20 cellular contexts compared by ENCODE assay signal in genomic region chr5:12110629-12111028, GRCh38.
DNase-seq lines count a peak whose midpoint lies in the region; ATAC-seq, FAIRE-seq and TF ChIP-seq lines count a peak whose summit lies in the region.
"Had no signal": no experiment of that assay in that cellular context is flagged by ENCODE, and none has a peak within 500 bp of the region (broad histone marks: within the 10 kb centered on the region; RNA-seq: fewer than 3 reads in every experiment).

No MANE protein-coding gene starts in this region.

- H3K4me2 ChIP-seq in OCI-LY7 (ENCODE audit: low read length): no peak overlapping the region
- H3K4me2 ChIP-seq: A549, GM23338 had no signal

- H3K36me3 ChIP-seq in small intestine (ENCODE audit: control insufficient read depth in 2 of 2, insufficient read depth in 2 of 2, low read length in 2 of 2) (no peaks in the 10 kb centered on the region), OCI-LY7 (ENCODE audit: insufficient read depth, low read length) (no peaks in the 10 kb centered on the region)

- no peak for ATAC-seq in GM18870 (IDR thresholded peaks at IDR 0.05; ENCODE audit: unreplicated experiment)
- ATAC-seq: A549, GM23338, K562 had no signal

- CTCF ChIA-PET in OCI-LY7 (lab: Charles Lee; ENCODE audit: unreplicated experiment): no interaction called here

- in situ Hi-C loops in Caki2 (cut with HindIII; ENCODE audit: low pct_unique_long_range_greater_than_20kb, low sequenced_read_pairs): no loop called here

- 13 to 60% (median 31%) methylated on average over 3 of the region's 3 CpGs for WGBS in small intestine, 3 donors

- intact Hi-C loops in OCI-LY7 (cut with micrococcal nuclease; ENCODE audit: unreplicated experiment): no loop called here

- POLR2A ChIA-PET in OCI-LY7 (lab: Charles Lee): no interaction called here

- no peaks in the 10 kb centered on the region for H3K27me3 ChIP-seq in small intestine (ENCODE audit: control insufficient read depth in 2 of 2, insufficient read depth in 2 of 2, low read length in 2 of 2)

- H3K27ac ChIP-seq in small intestine (ENCODE audit: low read depth in 1 of 2, low read length in 1 of 2) (no peak overlapping the region), OCI-LY7 (ENCODE audit: low read depth, low read length, poor library complexity, severe bottlenecking) (no peak overlapping the region)
- H3K27ac ChIP-seq: A549, C4-2B had no signal

- H3K9me3 ChIP-seq in small intestine (ENCODE audit: control insufficient read depth, low read depth) (no peaks in the 10 kb centered on the region), OCI-LY7 (ENCODE audit: low read length) (no peaks in the 10 kb centered on the region)
- H3K9me3 ChIP-seq: A549 had no signal

- peak; percentile 2 for DNase-seq in Caki2 (ENCODE audit: low read depth)
- DNase-seq in SW480 (ENCODE audit: low spot score): peak; percentile 21
- peak; percentile 12 for DNase-seq in small intestine
- no peak for DNase-seq in OCI-LY7 (ENCODE audit: low spot score)
- DNase-seq in NCI-H1694 treated with DMSO at 0.1 percent for 48 hours (lab: John Stamatoyannopoulos, UW): no peak
- DNase-seq in A172 (ENCODE audit: low spot score): no peak
- DNase-seq: AML-193; Calu3; CD4-positive, alpha-beta T cell; HCEC 1CT; IMR-90 had no signal

- no peaks in the 10 kb centered on the region for H4K20me1 ChIP-seq in OCI-LY7 (ENCODE audit: insufficient read depth, low read length)

- H2AFZ ChIP-seq in OCI-LY7 (ENCODE audit: low read length): no peak overlapping the region
- H2AFZ ChIP-seq: GM23338 had no signal

- no peak for TF ChIP-seq CTCF in OCI-LY7 (conservative IDR thresholded peaks at IDR 0.05; ENCODE audit: low read length)

- H3K4me1 ChIP-seq in small intestine (ENCODE audit: control insufficient read depth in 2 of 2, insufficient read depth in 1 of 2, low read depth in 1 of 2, low read length in 1 of 2): peaks cover 0 to 2% of the 10 kb centered on the region in 2 donors
- no peaks in the 10 kb centered on the region for H3K4me1 ChIP-seq in OCI-LY7 (ENCODE audit: insufficient read depth, low read length, poor library complexity, severe bottlenecking)
- H3K4me1 ChIP-seq: A549 had no signal

- H3K4me3 ChIP-seq in small intestine (ENCODE audit: low read depth in 1 of 2, low read length in 2 of 2) (no peak overlapping the region), OCI-LY7 (ENCODE audit: low read depth, low read length, poor library complexity, severe bottlenecking) (no peak overlapping the region)
- H3K4me3 ChIP-seq: A549, GM23338, K562 had no signal

- BruUV-seq in OCI-LY7 (replicated peaks; lab: Mats Ljungman, UMichigan): no TSS peak

- no peaks in the 10 kb centered on the region for H3K79me2 ChIP-seq in OCI-LY7 (ENCODE audit: insufficient read depth, low read depth, low read length)

- no peaks in the 10 kb centered on the region for H3K9me2 ChIP-seq in OCI-LY7 (ENCODE audit: insufficient read depth, low read length)

- peak; percentile 62 for FAIRE-seq in islet of Langerhans (lab: Jason Lieb, UNC)
- no peak for FAIRE-seq in small intestine (lab: Jason Lieb, UNC)
- FAIRE-seq: G401.6, GM12891, H54, K562 had no signal

Comparison
In these comparisons a context has a peak if more than half of its experiments do, and no peak if none do; other contexts are left out.
1. DNase-seq: peak in Caki2 (single experiment), SW480 (single experiment) and small intestine (single experiment); none in OCI-LY7 (single experiment), NCI-H1694 treated with DMSO at 0.1 percent for 48 hours (single experiment) and A172 (single experiment).